8 cellular contexts compared by ENCODE assay signal in the genomic region with DNA sequence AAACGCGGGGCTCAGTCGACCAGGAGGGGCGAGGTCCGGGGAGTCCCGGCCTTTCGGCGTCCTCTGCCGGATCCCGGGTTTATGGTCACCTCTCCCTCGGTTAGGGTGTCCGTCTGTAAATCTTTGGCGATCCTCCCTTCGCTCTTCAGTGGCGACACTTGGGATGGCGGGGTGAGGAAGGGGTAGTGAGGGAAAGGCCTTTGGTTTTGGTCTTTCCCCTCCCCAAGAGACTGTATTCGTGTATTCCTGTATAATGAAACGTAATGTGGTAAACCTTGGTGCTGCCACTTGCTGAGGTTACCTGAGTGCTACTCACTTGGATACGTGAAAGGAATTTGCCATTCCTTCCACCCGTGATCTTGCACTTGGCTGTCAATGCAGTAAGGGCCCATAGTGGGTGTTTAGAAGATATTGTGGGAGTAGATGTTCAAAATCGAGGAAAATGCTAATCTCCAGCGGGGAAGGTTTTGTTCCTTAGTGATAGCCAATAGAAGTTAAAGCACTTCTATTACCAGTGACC. TPM values are rescaled to one million over a fixed set of nuclear protein-coding genes. Genes with fewer than 3 reads are reported as not detected.
DNase-seq lines count a peak whose midpoint lies in the region; ATAC-seq and TF ChIP-seq lines count a peak whose summit lies in the region.

No MANE protein-coding gene starts in this region.

- peak overlapping the region; percentile 94 for H3K27ac ChIP-seq in ectodermal cell (ENCODE audit: insufficient read depth, low read depth, low read length, poor library complexity, severe bottlenecking)

- H3K9me3 Mint-ChIP-seq in activated CD4-positive, alpha-beta T cell treated with anti-CD3 and anti-CD28 coated beads for 36 hours (ENCODE audit: low read depth), result no peaks in the 10 kb centered on the region

- H3K4me1 ChIP-seq in ectodermal cell (ENCODE audit: control insufficient read depth, insufficient read depth, low read length) (peaks cover 13% of the 10 kb centered on the region), neuron (ENCODE audit: insufficient read depth, low read length) (peaks cover 21% of the 10 kb centered on the region)

- no peak for TF ChIP-seq EP300 in Ishikawa (IDR thresholded peaks at IDR 0.05; ENCODE audit: borderline replicate concordance)

- ATAC-seq in activated CD4-positive, alpha-beta T cell treated with anti-CD3 and anti-CD28 coated beads for 36 hours, result peak; percentile 8
- ATAC-seq in HG03521 (IDR thresholded peaks at IDR 0.05; ENCODE audit: unreplicated experiment), result no peak

- no peak for TF ChIP-seq RAD21 in Ishikawa (IDR thresholded peaks at IDR 0.05; ENCODE audit: low read depth)

- H3K4me3 ChIP-seq in ectodermal cell (ENCODE audit: insufficient read depth, low read depth, low read length) (peak overlapping the region; percentile 70), neuron (ENCODE audit: low read length) (peak overlapping the region; percentile 90)

- H3K4me3 Mint-ChIP-seq in activated CD4-positive, alpha-beta T cell treated with anti-CD3 and anti-CD28 coated beads for 36 hours, result peak overlapping the region; percentile 90

- H3K9me3 ChIP-seq in ectodermal cell (ENCODE audit: control insufficient read depth, low read length) (no peaks in the 10 kb centered on the region), neuron (ENCODE audit: low read length) (no peaks in the 10 kb centered on the region)

- peaks cover 10% of the 10 kb centered on the region for H3K36me3 ChIP-seq in ectodermal cell (ENCODE audit: control insufficient read depth, insufficient read depth, low read length)
- H3K36me3 ChIP-seq in neuron (ENCODE audit: insufficient read depth, low read length), result peaks cover 29% of the 10 kb centered on the region

- WGBS in ectodermal cell, 2 experiments, result 4 to 5% methylated on average over 21 to 22 of the region's 22 CpGs

- peak overlapping the region; percentile 53 for H2AFZ ChIP-seq in neuron (ENCODE audit: low read depth, low read length)

- CTCF ChIA-PET in activated CD4-positive, alpha-beta T cell treated with anti-CD3 and anti-CD28 coated beads for 36 hours (lab: Charles Lee), result interaction anchor here (0.6 to 1.6 kb wide), 3 partner anchors 49 to 261 kb away, joined by 3 to 7 read pairs (median 3); no protein-coding TSS in a partner anchor

- H3K27me3 Mint-ChIP-seq in activated CD4-positive, alpha-beta T cell treated with anti-CD3 and anti-CD28 coated beads for 36 hours, result no peaks in the 10 kb centered on the region

- no peaks in the 10 kb centered on the region for H3K27me3 ChIP-seq in ectodermal cell (ENCODE audit: control insufficient read depth, insufficient read depth, low read length, poor library complexity, severe bottlenecking)
- no peaks in the 10 kb centered on the region for H3K27me3 ChIP-seq in neuron (ENCODE audit: insufficient read depth, low read length)

- H3K36me3 Mint-ChIP-seq in activated CD4-positive, alpha-beta T cell treated with anti-CD3 and anti-CD28 coated beads for 36 hours (ENCODE audit: low read depth), result peaks cover 24% of the 10 kb centered on the region

- H3K27ac Mint-ChIP-seq in activated CD4-positive, alpha-beta T cell treated with anti-CD3 and anti-CD28 coated beads for 36 hours, result peak overlapping the region; percentile 99

- POLR2A ChIA-PET in activated CD4-positive, alpha-beta T cell treated with anti-CD3 and anti-CD28 coated beads for 36 hours (lab: Charles Lee), result interaction anchor here (0.5 to 1.1 kb wide), 4 partner anchors 9 to 297 kb away, joined by 3 to 5 read pairs (median 3); a partner anchor contains a TSS

- DNase-seq in activated CD4-positive, alpha-beta T cell treated with anti-CD3 and anti-CD28 coated beads for 36 hours, result no peak
- no peak for DNase-seq in activated CD4-positive, alpha-beta T cell treated with anti-CD3 and anti-CD28 coated beads for 1 hour
- DNase-seq in cerebellar nuclear complex (lab: John Stamatoyannopoulos, UW) (no peak), NCI-H2081 (lab: John Stamatoyannopoulos, UW) (no peak)

- H3K4me1 Mint-ChIP-seq in activated CD4-positive, alpha-beta T cell treated with anti-CD3 and anti-CD28 coated beads for 36 hours, result peaks cover 44% of the 10 kb centered on the region

- intact Hi-C loops in activated CD4-positive, alpha-beta T cell treated with anti-CD3 and anti-CD28 coated beads for 36 hours (cut with DNase I, micrococcal nuclease), result loop anchor here (1.0 to 5.0 kb wide), 16 partner anchors 51 to 1231 kb away; a partner anchor contains a TSS

TF ChIP-seq in Ishikawa, 13 proteins besides CTCF, POLR2A, EP300 and RAD21:
- TF ChIP-seq, protein P1, sequence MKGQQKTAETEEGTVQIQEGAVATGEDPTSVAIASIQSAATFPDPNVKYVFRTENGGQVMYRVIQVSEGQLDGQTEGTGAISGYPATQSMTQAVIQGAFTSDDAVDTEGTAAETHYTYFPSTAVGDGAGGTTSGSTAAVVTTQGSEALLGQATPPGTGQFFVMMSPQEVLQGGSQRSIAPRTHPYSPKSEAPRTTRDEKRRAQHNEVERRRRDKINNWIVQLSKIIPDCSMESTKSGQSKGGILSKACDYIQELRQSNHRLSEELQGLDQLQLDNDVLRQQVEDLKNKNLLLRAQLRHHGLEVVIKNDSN (IDR thresholded peaks at IDR 0.05), result no peak
- TF ChIP-seq ZBTB7A (IDR thresholded peaks at IDR 0.05; ENCODE audit: low read depth), result peak; percentile 42; the same call in 1 of the 2 replicates
- no peak for TF ChIP-seq TEAD4 (IDR thresholded peaks at IDR 0.05)

RNA-seq across cellular contexts. Expression of a gene that starts 0.5 kb away (rescaled TPM):
- total RNA-seq in activated CD4-positive, alpha-beta T cell treated with anti-CD3 and anti-CD28 coated beads for 36 hours, result 10 to 100 TPM; 67.1 to 84.5 TPM
- 80.5 TPM for polyA plus RNA-seq in ectodermal cell (2013, experiment 1 of 4)
- polyA plus RNA-seq in ectodermal cell (2013, experiment 2 of 4), result 86.9 TPM
- 61.1 TPM for polyA plus RNA-seq in ectodermal cell (2013, experiment 3 of 4)
- 66.2 TPM for polyA plus RNA-seq in ectodermal cell (2013, experiment 4 of 4)
